Comparison of ENCODE assay signal across 10 cellular contexts in genomic region chr12:15732341-15733061, GRCh38. TPM values are rescaled to one million over a fixed set of nuclear protein-coding genes. Genes with fewer than 3 reads are reported as not detected.
DNase-seq lines count a peak whose midpoint lies in the region; ATAC-seq and TF ChIP-seq lines count a peak whose summit lies in the region.
"Had no signal": no experiment of that assay in that cellular context is flagged by ENCODE, and none has a peak within 500 bp of the region (broad histone marks: within the 10 kb centered on the region; RNA-seq: fewer than 3 reads in every experiment).

No MANE protein-coding gene starts in this region.

- no peak overlapping the region for H3K4me3 ChIP-seq in breast epithelium
- no peak overlapping the region for H3K4me3 ChIP-seq in fibroblast of mammary gland (ENCODE audit: control insufficient read depth, low read depth, low read length)
- no peak overlapping the region for H3K4me3 ChIP-seq in uterus

- POLR2A ChIA-PET in MCF 10A (lab: Yijun Ruan, JAX): interaction anchor here (1.0 to 1.2 kb wide), 2 partner anchors 9 to 54 kb away, joined by 3 read pairs; no protein-coding TSS in a partner anchor

- H3K36me3 Mint-ChIP-seq in MCF 10A (ENCODE audit: insufficient read depth, unreplicated experiment): peaks cover 6% of the 10 kb centered on the region

- no TSS peak for BruUV-seq in MCF 10A (replicated peaks; lab: Mats Ljungman, UMichigan)

- ATAC-seq in HG03354 (IDR thresholded peaks at IDR 0.05; ENCODE audit: poor library complexity, severe bottlenecking, unreplicated experiment): peak; percentile 86
- ATAC-seq in GM18868 (IDR thresholded peaks at IDR 0.05; ENCODE audit: unreplicated experiment): no peak

- no peaks in the 10 kb centered on the region for H3K4me1 ChIP-seq in breast epithelium
- H3K4me1 ChIP-seq in uterus: peaks cover 4 to 5% of the 10 kb centered on the region in 2 donors

- H3K27ac ChIP-seq in breast epithelium: peak overlapping the region in 1 of 2 donors; percentile 13
- H3K27ac ChIP-seq in uterus: peak overlapping the region; percentile 70 to 77
- H3K27ac ChIP-seq: 22Rv1 had no signal

- H3K27ac Mint-ChIP-seq in MCF 10A (ENCODE audit: low read depth, unreplicated experiment): peak overlapping the region; percentile 76

- H3K27me3 ChIP-seq in breast epithelium: no peaks in the 10 kb centered on the region
- H3K27me3 ChIP-seq in uterus: no peaks in the 10 kb centered on the region

- no peaks in the 10 kb centered on the region for H3K9me3 ChIP-seq in breast epithelium
- no peaks in the 10 kb centered on the region for H3K9me3 ChIP-seq in uterus

- H3K36me3 ChIP-seq in breast epithelium (no peaks in the 10 kb centered on the region), uterus (no peaks in the 10 kb centered on the region)

- no peak for DNase-seq in MCF 10A (ENCODE audit: unreplicated experiment)
- DNase-seq in breast epithelium (ENCODE audit: low spot score in 2 of 2): no peak
- DNase-seq in fibroblast of mammary gland (ENCODE audit: low read depth): peak; percentile 87
- DNase-seq in uterus: no peak
- no peak for DNase-seq in foreskin melanocyte
- DNase-seq in NCI-H2227 treated with DMSO at 0.1 percent for 48 hours (lab: John Stamatoyannopoulos, UW): no peak
- DNase-seq: activated effector memory CD4-positive, alpha-beta T cell treated with anti-CD3 and anti-CD28 coated beads, Interleukin-2, amount 50 U/mL, for 16 hours had no signal

- H3K4me3 Mint-ChIP-seq in MCF 10A (ENCODE audit: unreplicated experiment): no peak overlapping the region

- TF ChIP-seq POLR2A in breast epithelium (IDR thresholded peaks at IDR 0.05) (no peak), uterus (IDR thresholded peaks at IDR 0.05) (no peak)

- TF ChIP-seq CTCF in MCF 10A (IDR thresholded peaks at IDR 0.05; ENCODE audit: unreplicated experiment) (no peak), breast epithelium (IDR thresholded peaks at IDR 0.05) (no peak), fibroblast of mammary gland (conservative IDR thresholded peaks at IDR 0.05; ENCODE audit: control insufficient read depth, insufficient read depth, low read depth, low read length) (no peak), uterus (IDR thresholded peaks at IDR 0.05) (no peak)

- CTCF ChIA-PET in MCF 10A (lab: Yijun Ruan, JAX): interaction anchor here (1.1 kb wide), 1 partner anchor 41 kb away, joined by 3 read pairs; no protein-coding TSS in a partner anchor

- H3K27me3 Mint-ChIP-seq in MCF 10A (ENCODE audit: insufficient read depth, unreplicated experiment): no peaks in the 10 kb centered on the region

- intact Hi-C loops in MCF 10A (cut with micrococcal nuclease): no loop called here
- intact Hi-C loops in breast epithelium (cut with DNase I; ENCODE audit: low total_unique reads): no loop called here
- intact Hi-C loops in uterus (cut with DNase I; ENCODE audit: low total_unique reads): no loop called here

- peaks cover 8% of the 10 kb centered on the region for H3K9me3 Mint-ChIP-seq in MCF 10A (ENCODE audit: unreplicated experiment)

- peaks cover 14% of the 10 kb centered on the region for H3K4me1 Mint-ChIP-seq in MCF 10A (ENCODE audit: insufficient read depth, unreplicated experiment)

RNA-seq across cellular contexts. Expression of gene EPS8, which starts 56.7 kb away (rescaled TPM):
- total RNA-seq in MCF 10A (2022): 85.3 and 96.2 TPM in 2 replicates
- 100 to 1,000 TPM; 137 to 244 (median 168) TPM for total RNA-seq in breast epithelium
- 100 to 1,000 TPM in 3 of 4 donors, 10 to 100 TPM in 1; 93.7 to 173 (median 109) TPM for total RNA-seq in uterus
